8 cellular contexts compared by ENCODE assay signal in genomic region chr9:89549031-89549644, GRCh38. TPM values are rescaled to one million over a fixed set of nuclear protein-coding genes. Genes with fewer than 3 reads are reported as not detected.
DNase-seq lines count a peak whose midpoint lies in the region; ATAC-seq lines count a peak whose summit lies in the region.

No MANE protein-coding gene starts in this region.

- ATAC-seq in GM19023 (IDR thresholded peaks at IDR 0.05; ENCODE audit: unreplicated experiment) (peak; percentile 55), HG03196 (IDR thresholded peaks at IDR 0.05; ENCODE audit: unreplicated experiment) (peak; percentile 89)

- DNase-seq in AG20443 (ENCODE audit: low spot score) (peak; percentile 93), NCI-H510A treated with DMSO at 0.1 percent for 48 hours (lab: John Stamatoyannopoulos, UW) (peak; percentile 82), dermis microvascular lymphatic vessel endothelial cell (ENCODE audit: low read depth in 2 of 2) (peak; percentile 56 to 74), lung microvascular endothelial cell (ENCODE audit: low read depth in 2 of 2) (peak; percentile 74 to 85)
- DNase-seq in activated CD4-positive, alpha-beta T cell treated with anti-CD3 and anti-CD28 coated beads, Interleukin-2, amount 50 U/mL, for 4 hours, result peak; percentile 85 to 87
- peak; percentile 71 to 76 for DNase-seq in stimulated activated CD8-positive, alpha-beta memory T cell treated with anti-CD3 and anti-CD28 coated beads, Interleukin-2, amount 100 ng/mL, for 1 hour (ENCODE audit: low read depth in 2 of 2)

RNA-seq across cellular contexts. Expression of gene SEMA4D, which starts 51.2 kb away (rescaled TPM):
- 2.3 and 4.9 TPM in 2 replicates for total RNA-seq in dermis microvascular lymphatic vessel endothelial cell
- 2.0 and 3.4 TPM in 2 replicates for total RNA-seq in lung microvascular endothelial cell

RNA-seq across cellular contexts. Expression of gene GADD45G, which starts 55.7 kb away (rescaled TPM):
- total RNA-seq in dermis microvascular lymphatic vessel endothelial cell (under 0.01 and 0.13 TPM in 2 replicates), lung microvascular endothelial cell (under 0.01 TPM in 1 of 2 replicates, not detected in the other)

Comparison
In these comparisons a context has a peak if more than half of its experiments do, and no peak if none do; other contexts are left out.
1. Peak in every context shown above with its lines: DNase-seq and ATAC-seq.